In the genomic region with DNA sequence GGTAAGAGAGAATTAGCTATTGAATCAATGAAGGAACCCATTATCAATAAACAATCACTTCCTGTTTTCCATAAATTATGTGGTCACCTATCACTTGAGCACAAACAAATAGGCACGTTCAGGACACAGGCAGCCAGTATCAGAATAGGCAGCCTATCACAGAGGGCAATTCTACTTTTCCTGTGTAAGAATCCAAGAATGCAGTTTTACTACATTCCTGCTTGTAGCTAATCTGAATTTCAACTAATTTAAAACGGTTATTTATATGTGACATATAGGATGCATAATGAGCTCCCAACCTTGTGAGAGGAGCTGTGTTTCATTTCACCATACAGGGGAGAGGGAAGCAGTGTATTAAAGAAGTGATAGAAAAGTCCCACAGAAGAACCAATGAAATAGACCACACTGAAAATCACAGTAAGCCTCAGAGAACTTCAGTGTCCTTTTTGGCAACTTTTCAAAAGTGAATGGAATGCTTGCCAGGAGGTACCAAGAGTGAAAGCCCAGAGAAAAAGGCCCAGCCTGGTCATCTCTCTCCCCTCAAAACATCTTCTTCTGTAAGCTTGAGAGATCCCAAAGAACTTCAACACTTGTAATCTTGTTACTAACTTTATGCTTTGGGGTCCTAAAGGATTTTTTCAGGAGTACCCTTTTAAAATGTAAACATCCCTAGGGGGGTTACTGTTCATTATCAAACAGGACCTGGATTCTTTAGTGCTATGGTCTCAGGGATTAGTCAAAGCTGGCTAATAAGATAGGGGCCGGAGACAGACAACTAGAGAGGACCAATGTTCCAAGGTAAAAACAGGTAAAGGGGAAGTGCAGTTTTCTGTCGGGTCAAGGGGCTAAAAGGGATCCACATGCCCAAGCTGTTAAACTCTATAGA, we compare ENCODE assay signal across 8 cellular contexts. TPM values are rescaled to one million over a fixed set of nuclear protein-coding genes. Genes with fewer than 3 reads are reported as not detected.
A peak's percentile ranks its signal among the peaks of the same experiment; 100 is the strongest.
DNase-seq lines count a peak whose midpoint lies in the region; ATAC-seq, FAIRE-seq and TF ChIP-seq lines count a peak whose summit lies in the region.

No MANE protein-coding gene starts in this region.

- WGBS in adrenal gland, 4 donors: 37 to 52% (median 40%) methylated on average over 4 of the region's 4 CpGs

- H3K79me2 ChIP-seq in keratinocyte (ENCODE audit: control insufficient read depth, insufficient read depth, low read length): peaks cover 2% of the 10 kb centered on the region

- intact Hi-C loops in adrenal gland (cut with DNase I): no loop called here

- H3K27me3 ChIP-seq in adrenal gland (no peaks in the 10 kb centered on the region), keratinocyte (ENCODE audit: control insufficient read depth, extremely low read depth, insufficient read depth, low read length) (no peaks in the 10 kb centered on the region)

- H3K4me2 ChIP-seq in keratinocyte (ENCODE audit: control insufficient read depth, extremely low read depth, insufficient read depth, low read depth, low read length): peak overlapping the region; percentile 82

- H3K4me3 ChIP-seq in adrenal gland (peak overlapping the region in 2 of 4 donors; percentile 62 to 88), keratinocyte (ENCODE audit: control insufficient read depth in 2 of 3, extremely low read depth in 1 of 3, insufficient read depth in 2 of 3, low read depth in 1 of 3, low read length in 3 of 3) (peak overlapping the region; percentile 65 to 90 (median 79))

- H3K4me1 ChIP-seq in adrenal gland (replicated peaks in 1 of 2) (peaks cover 11 to 33% of the 10 kb centered on the region in 2 donors), keratinocyte (ENCODE audit: control insufficient read depth, extremely low read depth, insufficient read depth, low read length) (peaks cover 17% of the 10 kb centered on the region)

- peak; percentile 66 for FAIRE-seq in keratinocyte (lab: Jason Lieb, UNC)

- ATAC-seq in HG03045 (IDR thresholded peaks at IDR 0.05; ENCODE audit: unreplicated experiment) (no peak), HG03442 (IDR thresholded peaks at IDR 0.05; ENCODE audit: unreplicated experiment) (no peak)

- TF ChIP-seq CTCF in adrenal gland (IDR thresholded peaks at IDR 0.05) (no peak), keratinocyte (optimal IDR thresholded peaks at IDR 0.05 in 1 of 3, IDR thresholded peaks at IDR 0.05 in 1 of 3, conservative IDR thresholded peaks at IDR 0.05 in 1 of 3; ENCODE audit: extremely low read depth in 1 of 3, insufficient read depth in 2 of 3, low read length in 3 of 3) (no peak)

- H3K9me3 ChIP-seq in adrenal gland (replicated peaks in 1 of 3): no peaks in the 10 kb centered on the region
- no peaks in the 10 kb centered on the region for H3K9me3 ChIP-seq in keratinocyte (ENCODE audit: control insufficient read depth, low read depth, low read length)

- no peak for TF ChIP-seq POLR2A in adrenal gland (IDR thresholded peaks at IDR 0.05)

- no peaks in the 10 kb centered on the region for H4K20me1 ChIP-seq in keratinocyte (ENCODE audit: control insufficient read depth, extremely low read depth, insufficient read depth, low read length)

- H3K9ac ChIP-seq in keratinocyte (ENCODE audit: control insufficient read depth, extremely low read depth, insufficient read depth, low read length): peak overlapping the region; percentile 89

- dilution Hi-C loops in keratinocyte (cut with MboI; ENCODE audit: extremely low pct_ligation_motif_present, low sequenced_read_pairs): no loop called here

- H3K27ac ChIP-seq in adrenal gland (peak overlapping the region in 3 of 5 donors; percentile 83 to 92 (median 91)), keratinocyte (ENCODE audit: control insufficient read depth, insufficient read depth, low read length) (peak overlapping the region; percentile 78)

- no peaks in the 10 kb centered on the region for H3K9me1 ChIP-seq in keratinocyte (ENCODE audit: control insufficient read depth, extremely low read depth, insufficient read depth, low read length)

- no peaks in the 10 kb centered on the region for H3K36me3 ChIP-seq in adrenal gland (replicated peaks in 1 of 2)
- H3K36me3 ChIP-seq in keratinocyte (ENCODE audit: control insufficient read depth in 2 of 2, extremely low read depth in 1 of 2, insufficient read depth in 2 of 2, low read length in 2 of 2): peaks cover 6 to 8% of the 10 kb centered on the region in 2 experiments

- peak overlapping the region; percentile 48 for H2AFZ ChIP-seq in keratinocyte (ENCODE audit: control insufficient read depth, low read length)

- DNase-seq in COR-L47 (lab: John Stamatoyannopoulos, UW) (peak; percentile 10), HuH-7 (ENCODE audit: low spot score) (peak; percentile 10), adrenal gland (peak in 3 of 7 donors; percentile 18 to 43 (median 23)), keratinocyte (ENCODE audit: low read depth, low spot score) (no peak), stromal cell of bone marrow (ENCODE audit: low read depth) (peak; percentile 6), NOMO-1 (lab: John Stamatoyannopoulos, UW; ENCODE audit: unreplicated experiment in 2 of 2) (no peak)

RNA-seq across cellular contexts. Expression of a gene that starts 1.3 kb away (rescaled TPM):
- total RNA-seq in adrenal gland: 10 to 100 TPM; 13.4 to 34.1 (median 26.2) TPM
- polyA plus RNA-seq in adrenal gland (10 to 100 TPM; 13.6 to 27.7 (median 14.7) TPM), keratinocyte (12.0 to 14.1 TPM (median 12.6 TPM) in 3 replicates)
- 9.2 TPM for polyA plus RNA-seq in keratinocyte (2011; ENCODE audit: low read depth)
- polyA plus RNA-seq in keratinocyte (2011; cell fraction: cytosol; rRNA removed): 10.5 and 15.9 TPM in 2 replicates
- 31.6 and 34.1 TPM in 2 replicates for polyA plus RNA-seq in keratinocyte (2011; cell fraction: nucleus; rRNA removed)
- 12.4 and 13.3 TPM in 2 replicates for polyA plus RNA-seq in keratinocyte (2012; ENCODE audit: low replicate concordance)
- 2.0 to 20.1 TPM (median 10.0 TPM) in 3 replicates for polyA minus RNA-seq in keratinocyte
- 4.0 TPM for polyA minus RNA-seq in keratinocyte (2011; cell fraction: cytosol; rRNA and poly(A)+ RNA removed)
- polyA minus RNA-seq in keratinocyte (2011; cell fraction: nucleus; rRNA and poly(A)+ RNA removed): 20.5 and 32.7 TPM in 2 replicates

Comparison
In these comparisons a context has a peak if more than half of its experiments do, and no peak if none do; other contexts are left out.
1. DNase-seq: peak in COR-L47 (single experiment), HuH-7 (single experiment) and stromal cell of bone marrow (single experiment); none in keratinocyte (single experiment) and NOMO-1 (0 of 2).